ENCODE assay signal across 10 cellular contexts in the genomic region with DNA sequence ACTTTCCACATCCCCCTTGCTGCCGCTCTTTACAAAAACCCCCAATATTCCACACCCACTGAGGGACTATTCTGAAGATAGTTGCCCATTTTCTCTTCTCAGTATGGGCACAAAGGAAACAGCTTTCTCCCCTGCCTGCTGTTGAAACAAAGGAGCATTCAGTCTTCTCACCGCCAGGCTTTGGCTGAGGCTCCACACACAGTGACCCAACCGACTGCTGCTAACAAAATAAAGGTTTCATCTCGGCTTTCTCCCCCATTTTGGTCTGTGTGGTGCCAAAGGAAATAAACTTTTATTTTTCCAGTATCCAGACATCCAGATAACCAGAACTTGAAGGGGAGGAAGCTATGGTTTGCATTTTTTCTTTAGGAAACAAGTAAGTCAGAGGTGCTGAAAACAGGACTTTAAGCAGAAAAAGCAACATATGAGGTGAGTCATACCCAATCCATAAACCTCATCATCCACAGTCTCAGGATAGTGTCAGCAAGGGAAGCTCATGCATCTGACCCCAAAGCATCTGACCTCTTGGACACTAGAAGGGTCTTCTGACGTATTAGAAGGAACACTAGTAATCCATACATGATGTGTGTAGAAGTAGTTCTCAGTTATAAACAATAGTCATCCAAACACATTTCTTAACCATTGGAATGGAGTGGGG. TPM values are rescaled to one million over a fixed set of nuclear protein-coding genes. Genes with fewer than 3 reads are reported as not detected.
DNase-seq lines count a peak whose midpoint lies in the region; ATAC-seq, FAIRE-seq and TF ChIP-seq lines count a peak whose summit lies in the region.
"Had no signal": no experiment of that assay in that cellular context is flagged by ENCODE, and none has a peak within 500 bp of the region (broad histone marks: within the 10 kb centered on the region; RNA-seq: fewer than 3 reads in every experiment).

No MANE protein-coding gene starts in this region.

- ATAC-seq in HG02973 (IDR thresholded peaks at IDR 0.05; ENCODE audit: unreplicated experiment): no peak
- no peak for ATAC-seq in natural killer cell treated with Interleukin-12 subunit alpha and Interleukin-12 subunit beta and Interleukin-15 and Interleukin-18, amount 100 ng/mL, for 72 hours

- H3K27ac Mint-ChIP-seq in natural killer cell treated with Interleukin-12 subunit alpha and Interleukin-12 subunit beta and Interleukin-15 and Interleukin-18, amount 100 ng/mL, for 72 hours: no peak overlapping the region
- H3K27ac Mint-ChIP-seq: activated CD4-positive, alpha-beta memory T cell treated with anti-CD3 and anti-CD28 coated beads, Interleukin-2, amount 10 ng/mL, durations not matched to agents 7 days and 5 days had no signal

- H3K9me3 ChIP-seq in H1 (ENCODE audit: insufficient read depth in 2 of 2, low read depth in 1 of 2, low read length in 1 of 2) (no peaks in the 10 kb centered on the region), uterus (no peaks in the 10 kb centered on the region)

- H3K27ac ChIP-seq in H1 (ENCODE audit: low read depth, low read length): no peak overlapping the region; the same call in 1 of the 2 replicates
- H3K27ac ChIP-seq in uterus: peak overlapping the region; percentile 76 to 81

- H3K4me1 ChIP-seq in H1 (replicated peaks in 1 of 4; ENCODE audit: control insufficient read depth in 3 of 4, insufficient read depth in 4 of 4, low read length in 3 of 4) (peaks cover 11 to 41% (median 17%) of the 10 kb centered on the region in 4 experiments), uterus (no peaks in the 10 kb centered on the region)

- no peak overlapping the region for H2BK120ac ChIP-seq in H1 (replicated peaks; ENCODE audit: low read depth, low read length)

- H2BK5ac ChIP-seq in H1 (ENCODE audit: low read depth, low read length): peak overlapping the region; percentile 11; the same call in 1 of the 2 replicates

- H3K9ac ChIP-seq in H1 (replicated peaks in 1 of 4; ENCODE audit: extremely low read depth in 1 of 4, low read depth in 3 of 4, low read length in 3 of 4): 0 out of 7 replicates have a peak overlapping the region, but pooled peaks of 1 of the 4 experiments have one; percentile 44

- H3K4me3 Mint-ChIP-seq in natural killer cell treated with Interleukin-12 subunit alpha and Interleukin-12 subunit beta and Interleukin-15 and Interleukin-18, amount 100 ng/mL, for 72 hours: no peak overlapping the region
- H3K4me3 Mint-ChIP-seq: activated CD4-positive, alpha-beta memory T cell treated with anti-CD3 and anti-CD28 coated beads, Interleukin-2, amount 10 ng/mL, durations not matched to agents 7 days and 5 days had no signal

- peak overlapping the region; percentile 2 for H3K23ac ChIP-seq in H1 (ENCODE audit: insufficient read length)

- no peaks in the 10 kb centered on the region; a peak in 1 of 7 replicates for H3K27me3 ChIP-seq in H1 (replicated peaks in 1 of 4; ENCODE audit: control insufficient read depth in 3 of 4, extremely low read depth in 1 of 4, insufficient read depth in 3 of 4, low read length in 3 of 4)
- no peaks in the 10 kb centered on the region for H3K27me3 ChIP-seq in uterus

- H3K18ac ChIP-seq in H1 (ENCODE audit: extremely low read depth, low read length): peak overlapping the region; percentile 89

- H3K79me1 ChIP-seq in H1 (ENCODE audit: low read depth, low read length): peaks cover 2% of the 10 kb centered on the region; the same call in 1 of the 2 replicates

- no peak overlapping the region for H3K14ac ChIP-seq in H1 (ENCODE audit: insufficient read length)

- H3K56ac ChIP-seq in H1 (replicated peaks; ENCODE audit: insufficient read length, low read depth, low read length): no peak overlapping the region

- H4K5ac ChIP-seq in H1 (ENCODE audit: insufficient read length, low read depth, low read length): no peak overlapping the region

- TF ChIP-seq RAD21 in H1 (IDR thresholded peaks at IDR 0.05 in 1 of 2, conservative IDR thresholded peaks at IDR 0.05 in 1 of 2; ENCODE audit: low read depth in 2 of 2, low read length in 2 of 2): no peak

- intact Hi-C loops in uterus (cut with DNase I; ENCODE audit: low total_unique reads): no loop called here

- H3K27me3 Mint-ChIP-seq in natural killer cell treated with Interleukin-12 subunit alpha and Interleukin-12 subunit beta and Interleukin-15 and Interleukin-18, amount 100 ng/mL, for 72 hours: peaks cover 53 to 59% of the 10 kb centered on the region in 2 donors

- no peak for TF ChIP-seq POLR2A in H1 (IDR thresholded peaks at IDR 0.05; ENCODE audit: control extremely low read depth in 1 of 2, low read depth in 2 of 2, low read length in 2 of 2)
- TF ChIP-seq POLR2A in uterus (IDR thresholded peaks at IDR 0.05): no peak

- H4K20me1 ChIP-seq in H1 (replicated peaks in 1 of 2; ENCODE audit: control insufficient read depth in 1 of 2, insufficient read depth in 2 of 2, low read length in 2 of 2): no peaks in the 10 kb centered on the region

- H4K8ac ChIP-seq in H1 (ENCODE audit: extremely low read depth, insufficient read depth, low read length): no peak overlapping the region

- peak overlapping the region; percentile 67 for H4K91ac ChIP-seq in H1 (replicated peaks; ENCODE audit: insufficient read length, low read length)

- no peak overlapping the region for H2AFZ ChIP-seq in H1 (ENCODE audit: low read length)

- H3K9me3 Mint-ChIP-seq in natural killer cell treated with Interleukin-12 subunit alpha and Interleukin-12 subunit beta and Interleukin-15 and Interleukin-18, amount 100 ng/mL, for 72 hours: no peaks in the 10 kb centered on the region
- H3K9me3 Mint-ChIP-seq: activated CD4-positive, alpha-beta memory T cell treated with anti-CD3 and anti-CD28 coated beads, Interleukin-2, amount 10 ng/mL, durations not matched to agents 7 days and 5 days had no signal

- CTCF ChIA-PET in H1 (lab: Charles Lee; ENCODE audit: partially characterized antibody): interaction anchor here (0.6 to 2.8 kb wide), 17 partner anchors 9 to 533 kb away, joined by 3 to 13 read pairs (median 3); partner anchors contain the start of gene UBASH3B

- H3K36me3 ChIP-seq in H1 (ENCODE audit: control insufficient read depth in 2 of 4, insufficient read depth in 4 of 4, low read length in 3 of 4) (no peaks in the 10 kb centered on the region; a peak in 1 of 8 replicates), uterus (no peaks in the 10 kb centered on the region)

- no peak overlapping the region for H3K4ac ChIP-seq in H1 (replicated peaks; ENCODE audit: insufficient read length, low read depth, low read length)

- peak; percentile 28 for FAIRE-seq in H1 (lab: Jason Lieb, UNC)

- H3K4me1 Mint-ChIP-seq in natural killer cell treated with Interleukin-12 subunit alpha and Interleukin-12 subunit beta and Interleukin-15 and Interleukin-18, amount 100 ng/mL, for 72 hours (ENCODE audit: low read depth in 2 of 2): no peaks in the 10 kb centered on the region

- peak in 1 of 3 experiments; percentile 23; a peak in 1 of 4 replicates for TF ChIP-seq CTCF in H1 (IDR thresholded peaks at IDR 0.05; ENCODE audit: control extremely low read depth in 1 of 3, insufficient read depth in 1 of 3, low read depth in 1 of 3, low read length in 3 of 3)
- TF ChIP-seq CTCF in uterus (IDR thresholded peaks at IDR 0.05): peak in 2 of 4 experiments; percentile 22 to 31

- H3K36me3 Mint-ChIP-seq in natural killer cell treated with Interleukin-12 subunit alpha and Interleukin-12 subunit beta and Interleukin-15 and Interleukin-18, amount 100 ng/mL, for 72 hours: no peaks in the 10 kb centered on the region

- H3K4me2 ChIP-seq in H1 (ENCODE audit: insufficient read depth in 1 of 2, low read depth in 2 of 2, low read length in 2 of 2): peak overlapping the region; percentile 59 to 77

- H3K79me2 ChIP-seq in H1 (ENCODE audit: control insufficient read depth in 1 of 2, insufficient read depth in 2 of 2, low read length in 2 of 2): peaks cover 0 to 51% of the 10 kb centered on the region in 2 experiments; a peak in 2 of 4 replicates

- peak overlapping the region; percentile 70; the same call in 1 of the 2 replicates for H2BK12ac ChIP-seq in H1 (ENCODE audit: low read depth, low read length)

- peak overlapping the region; percentile 76 for H2BK15ac ChIP-seq in H1 (ENCODE audit: low read length)

- no peak for TF ChIP-seq EP300 in H1 (IDR thresholded peaks at IDR 0.05; ENCODE audit: borderline replicate concordance in 1 of 2, low read depth in 2 of 2, low read length in 2 of 2)

- peak overlapping the region; percentile 69; the same call in 1 of the 2 replicates for H2AK5ac ChIP-seq in H1 (ENCODE audit: low read depth, low read length)

- H3K4me3 ChIP-seq in H1 (ENCODE audit: extremely low read depth in 1 of 4, insufficient read depth in 2 of 4, low read depth in 3 of 4, low read length in 4 of 4) (peak overlapping the region in 1 of 4 experiments; percentile 23; a peak in 1 of 8 replicates), uterus (peak overlapping the region in 1 of 2 donors; percentile 19)

- WGBS in H1 (ENCODE audit: extremely low coverage in 1 of 2, insufficient coverage in 1 of 2, insufficient read length in 1 of 2, insufficient replicate concordance in 2 of 2, low coverage in 1 of 2, low lambda C conversion rate in 2 of 2, missing lambda C conversion rate in 1 of 2), 2 experiments: 30% methylated on average over 5 of the region's 5 CpGs; no CpG with 5 or more reads in 1 of the 2 experiments

- peak overlapping the region; percentile 63 for H2BK20ac ChIP-seq in H1 (ENCODE audit: low read length)

- no peaks in the 10 kb centered on the region; the same call in 1 of the 2 replicates for H3K23me2 ChIP-seq in H1 (ENCODE audit: low read depth, low read length)

- POLR2A ChIA-PET in H1 (lab: Charles Lee; ENCODE audit: partially characterized antibody): interaction anchor here (0.8 to 3.1 kb wide), 5 partner anchors 8 to 51 kb away, joined by 3 to 18 read pairs (median 7); no protein-coding TSS in a partner anchor

- peak; percentile 28 for DNase-seq in NCI-H1092 treated with DMSO at 0.1 percent for 48 hours (lab: John Stamatoyannopoulos, UW)
- no peak for DNase-seq in H1 (ENCODE audit: low read depth in 1 of 2, low spot score in 2 of 2)
- DNase-seq in medulla oblongata (ENCODE audit: extremely low spot score): peak; percentile 82
- DNase-seq in uterus: no peak
- DNase-seq in NCI-H82 (lab: John Stamatoyannopoulos, UW): no peak
- DNase-seq in natural killer cell treated with Interleukin-12 subunit alpha and Interleukin-12 subunit beta and Interleukin-15 and Interleukin-18, amount 100 ng/mL, for 72 hours (ENCODE audit: low spot score): no peak
- DNase-seq: activated CD4-positive, alpha-beta memory T cell treated with anti-CD3 and anti-CD28 coated beads, Interleukin-2, amount 10 ng/mL, durations not matched to agents 7 days and 5 days; NCI-H1930; stimulated activated CD8-positive, alpha-beta memory T cell treated with anti-CD3 and anti-CD28 coated beads, Interleukin-4, amount 100 ng/mL, for 48 hours had no signal

RNA-seq across cellular contexts. Expression of gene CLMP, which starts 6.4 kb away (rescaled TPM):
- total RNA-seq in H1 (2021; fragmentation: NEBNext Ultra II Directional; extraction: Animal tissue kit (Norgen Biotek cat#: 25700)): 20.8 and 24.1 TPM in 2 replicates
- polyA plus RNA-seq in H1 (2011; rRNA removed): 9.9 and 11.5 TPM in 2 replicates
- polyA plus RNA-seq in H1 (2011; cell fraction: cytosol; rRNA removed): 15.4 TPM
- polyA plus RNA-seq in H1 (2011; cell fraction: nucleus; rRNA removed): 16.9 TPM
- polyA plus RNA-seq in H1 (2012, experiment 1 of 2): 10.4 to 16.3 TPM (median 14.3 TPM) in 4 replicates
- 2.0 TPM for polyA plus RNA-seq in H1 (2012, experiment 2 of 2)
- 15.4 TPM for polyA plus RNA-seq in H1 (2013, experiment 1 of 2)
- 16.5 TPM for polyA plus RNA-seq in H1 (2013, experiment 2 of 2)
- 58.8 and 90.8 TPM in 2 replicates for polyA minus RNA-seq in H1 (2011; rRNA and poly(A)+ RNA removed)
- 13.3 TPM for polyA minus RNA-seq in H1 (2011; cell fraction: cytosol; rRNA and poly(A)+ RNA removed)
- 17.5 TPM for polyA minus RNA-seq in H1 (2011; cell fraction: nucleus; rRNA and poly(A)+ RNA removed)
- total RNA-seq in uterus: 100 to 1,000 TPM in 2 of 4 donors, 10 to 100 TPM in 2; 51.6 to 143 (median 95.7) TPM
- not detected for total RNA-seq in natural killer cell treated with Interleukin-12 subunit alpha and Interleukin-12 subunit beta and Interleukin-15 and Interleukin-18, amount 100 ng/mL, for 72 hours

Comparison
In these comparisons a context has a peak if more than half of its experiments do, and no peak if none do; other contexts are left out.
1. DNase-seq: peak in NCI-H1092 treated with DMSO at 0.1 percent for 48 hours (single experiment) and medulla oblongata (single experiment); none in H1 (0 of 2), uterus (0 of 2), NCI-H82 (single experiment) and natural killer cell treated with Interleukin-12 subunit alpha and Interleukin-12 subunit beta and Interleukin-15 and Interleukin-18, amount 100 ng/mL, for 72 hours (single experiment).
2. RNA of gene CLMP, which starts 6.4 kb away (total RNA-seq): 51.6 to 143 TPM in uterus and 20.8 to 24.1 TPM in H1; not detected in natural killer cell treated with Interleukin-12 subunit alpha and Interleukin-12 subunit beta and Interleukin-15 and Interleukin-18, amount 100 ng/mL, for 72 hours; every median in the first group is over 10 times any median in the second.